Comparison of ENCODE assay signal across 2 cellular contexts in genomic region chr9:135773677-135774238, GRCh38.
TF ChIP-seq lines count a peak whose summit lies in the region.

No MANE protein-coding gene starts in this region.

TF ChIP-seq in HepG2, 621 proteins besides CTCF, POLR2A, EP300 and RAD21:
- TF ChIP-seq ZNF546 (CRISPR knock-in tag; conservative IDR thresholded peaks at IDR 0.05) (no peak), NFYC (CRISPR knock-in tag; IDR thresholded peaks at IDR 0.05) (no peak), TGIF2 (CRISPR knock-in tag; IDR thresholded peaks at IDR 0.05) (no peak), FOXA3 (CRISPR knock-in tag; IDR thresholded peaks at IDR 0.05) (no peak), RELA (CRISPR knock-in tag; IDR thresholded peaks at IDR 0.05) (no peak), ZBTB7B (CRISPR knock-in tag; IDR thresholded peaks at IDR 0.05) (no peak), HOXD1 (CRISPR knock-in tag; IDR thresholded peaks at IDR 0.05) (no peak), IRF1 (CRISPR knock-in tag; IDR thresholded peaks at IDR 0.05; ENCODE audit: low read depth) (no peak), ZBTB25 (CRISPR knock-in tag; IDR thresholded peaks at IDR 0.05) (no peak)

TF ChIP-seq in IMR-90, 13 proteins besides CTCF, POLR2A, EP300 and RAD21:
- TF ChIP-seq RFX5 (IDR thresholded peaks at IDR 0.05; ENCODE audit: low read depth, low read length) = no peak
- TF ChIP-seq CEBPB (IDR thresholded peaks at IDR 0.05; ENCODE audit: low read depth, low read length) = no peak
- TF ChIP-seq FOS (IDR thresholded peaks at IDR 0.05; ENCODE audit: low read depth, low read length) = no peak
- no peak for TF ChIP-seq CHD1 (IDR thresholded peaks at IDR 0.05; ENCODE audit: low read depth, low read length)
- TF ChIP-seq SMC3 (IDR thresholded peaks at IDR 0.05; ENCODE audit: low read depth, low read length) = no peak
- TF ChIP-seq ELK1 (IDR thresholded peaks at IDR 0.05; ENCODE audit: borderline replicate concordance, low read depth, low read length) = no peak
- no peak for TF ChIP-seq MAFK (IDR thresholded peaks at IDR 0.05; ENCODE audit: low read depth, low read length)
- TF ChIP-seq NFE2L2 (IDR thresholded peaks at IDR 0.05; ENCODE audit: low read depth, low read length) = no peak
- no peak for TF ChIP-seq MXI1 (IDR thresholded peaks at IDR 0.05; ENCODE audit: borderline replicate concordance, low read depth, low read length)
- no peak for TF ChIP-seq BHLHE40 (IDR thresholded peaks at IDR 0.05; ENCODE audit: low read depth, low read length)
- no peak for TF ChIP-seq RCOR1 (IDR thresholded peaks at IDR 0.05; ENCODE audit: insufficient replicate concordance, low read length)
